ENCODE assay signal across 24 cellular contexts in the genomic region with DNA sequence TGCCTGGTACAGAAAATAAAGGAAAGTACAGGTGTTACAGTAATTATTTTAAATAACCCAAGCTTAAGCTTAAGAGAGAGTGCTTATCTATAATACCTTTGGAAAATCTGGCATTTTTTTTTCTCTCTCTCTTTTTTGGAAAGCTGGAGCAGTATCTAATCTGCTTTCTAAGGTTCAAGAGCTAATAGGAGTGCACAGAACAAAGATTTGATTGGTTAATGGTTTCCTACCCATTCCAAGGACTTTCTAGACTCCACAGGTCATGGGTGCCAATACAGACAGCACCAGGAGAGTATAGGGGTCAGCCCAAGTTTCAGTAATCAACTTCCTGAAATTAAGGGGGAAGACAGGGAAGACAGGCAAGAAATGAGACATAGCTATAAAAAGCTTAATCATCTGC.
DNase-seq lines count a peak whose midpoint lies in the region; ATAC-seq, FAIRE-seq and TF ChIP-seq lines count a peak whose summit lies in the region.
"Had no signal": no experiment of that assay in that cellular context is flagged by ENCODE, and none has a peak within 500 bp of the region (broad histone marks: within the 10 kb centered on the region; RNA-seq: fewer than 3 reads in every experiment).

No MANE protein-coding gene starts in this region.

- H3K27ac ChIP-seq in Karpas-422 (ENCODE audit: low read length) (peak overlapping the region; percentile 21; the same call in 1 of the 2 replicates), pancreas (peak overlapping the region in 2 of 4 donors; percentile 38 to 50)
- H3K27ac ChIP-seq: A549; BLaER1 treated with 17β-estradiol and CSF1 and Interleukin-3, amounts not matched to agents 10 nM and 100 nM; GM23248 had no signal

- H3K4me3 Mint-ChIP-seq in Calu3 (ENCODE audit: low read depth, unreplicated experiment) = no peak overlapping the region
- no peak overlapping the region for H3K4me3 Mint-ChIP-seq in activated CD8-positive, alpha-beta T cell treated with anti-CD3 and anti-CD28 coated beads for 36 hours
- H3K4me3 Mint-ChIP-seq: CD14-positive monocyte; CD4-positive, alpha-beta T cell; CD8-positive, alpha-beta memory T cell; H9 had no signal

- FAIRE-seq in pancreas (lab: Jason Lieb, UNC) = no peak
- FAIRE-seq: A549, GM12878, GM19239 had no signal

- no peaks in the 10 kb centered on the region for H3K27me3 ChIP-seq in Karpas-422 (ENCODE audit: low read length)
- H3K27me3 ChIP-seq in pancreas = no peaks in the 10 kb centered on the region
- H3K27me3 ChIP-seq: BE2C; BLaER1 treated with 17β-estradiol and CSF1 and Interleukin-3, amounts not matched to agents 10 nM and 100 nM had no signal

- CTCF ChIA-PET in Calu3 (lab: Charles Lee) = interaction anchor here (0.8 to 1.2 kb wide), 4 partner anchors 9 to 87 kb away, joined by 3 to 4 read pairs (median 4); no protein-coding TSS in a partner anchor
- CTCF ChIA-PET in activated CD8-positive, alpha-beta T cell treated with anti-CD3 and anti-CD28 coated beads for 36 hours (lab: Charles Lee) = no interaction called here

- TF ChIP-seq CTCF in Calu3 (IDR thresholded peaks at IDR 0.05; ENCODE audit: unreplicated experiment) = no peak
- no peak for TF ChIP-seq CTCF in pancreas (IDR thresholded peaks at IDR 0.05)
- TF ChIP-seq CTCF in activated CD8-positive, alpha-beta T cell treated with anti-CD3 and anti-CD28 coated beads for 36 hours (IDR thresholded peaks at IDR 0.05) = no peak

- no peak overlapping the region for H3K4me2 ChIP-seq in Karpas-422 (ENCODE audit: low read depth, low read length, poor library complexity, severe bottlenecking)
- H3K4me2 ChIP-seq: A549; BLaER1 treated with 17β-estradiol and CSF1 and Interleukin-3, amounts not matched to agents 10 nM and 100 nM had no signal

- no peaks in the 10 kb centered on the region for H3K9me2 ChIP-seq in Karpas-422 (replicated peaks; ENCODE audit: insufficient read depth, low read length)

- peaks cover 46% of the 10 kb centered on the region for H3K4me1 ChIP-seq in Karpas-422 (ENCODE audit: low read length)
- peaks cover 8 to 27% (median 25%) of the 10 kb centered on the region in 3 donors for H3K4me1 ChIP-seq in pancreas
- H3K4me1 ChIP-seq: BE2C; BLaER1 treated with 17β-estradiol and CSF1 and Interleukin-3, amounts not matched to agents 10 nM and 100 nM had no signal

- H3K36me3 ChIP-seq in Karpas-422 (ENCODE audit: insufficient read depth, low read length) (0 out of 2 replicates have a peak, but pooled peaks cover 7% of the 10 kb centered on the region), pancreas (no peaks in the 10 kb centered on the region)
- H3K36me3 ChIP-seq: BE2C had no signal

- H3K9ac ChIP-seq in Karpas-422 (ENCODE audit: low read length) = no peak overlapping the region
- H3K9ac ChIP-seq: BLaER1 treated with 17β-estradiol and CSF1 and Interleukin-3, amounts not matched to agents 10 nM and 100 nM; GM23248 had no signal

- H2AFZ ChIP-seq in Karpas-422 (ENCODE audit: low read length) = no peak overlapping the region
- H2AFZ ChIP-seq: GM23248 had no signal

- no TSS peak for BruUV-seq in Calu3 (replicated peaks; lab: Mats Ljungman, UMichigan)

- H3K36me3 Mint-ChIP-seq in Calu3 (ENCODE audit: insufficient read depth, unreplicated experiment) = no peaks in the 10 kb centered on the region
- H3K36me3 Mint-ChIP-seq in activated CD8-positive, alpha-beta T cell treated with anti-CD3 and anti-CD28 coated beads for 36 hours (ENCODE audit: low read depth) = peaks cover 1% of the 10 kb centered on the region
- H3K36me3 Mint-ChIP-seq: CD14-positive monocyte had no signal

- POLR2A ChIA-PET in activated CD8-positive, alpha-beta T cell treated with anti-CD3 and anti-CD28 coated beads for 36 hours (lab: Charles Lee) = no interaction called here

- no peaks in the 10 kb centered on the region for H3K9me3 Mint-ChIP-seq in Calu3 (ENCODE audit: low read depth, unreplicated experiment)
- H3K9me3 Mint-ChIP-seq in activated CD8-positive, alpha-beta T cell treated with anti-CD3 and anti-CD28 coated beads for 36 hours = no peaks in the 10 kb centered on the region
- H3K9me3 Mint-ChIP-seq: CD4-positive, alpha-beta T cell; CD8-positive, alpha-beta memory T cell; H9 had no signal

- DNase-seq in Calu3 (no peak), Karpas-422 (no peak), pancreas (no peak), anterior cingulate cortex (lab: John Stamatoyannopoulos, UW) (no peak), RKO (ENCODE audit: low spot score) (no peak)
- no peak for DNase-seq in activated CD8-positive, alpha-beta T cell treated with anti-CD3 and anti-CD28 coated beads for 36 hours
- DNase-seq: 8988T; ACHN; AML-193; BE2C; CD4-positive, alpha-beta T cell; CD8-positive, alpha-beta memory T cell; DMS 273 treated with DMSO at 0.1 percent for 48 hours; DMS79; EL; GDM1; GM23248; H9 had no signal

- H3K4me3 ChIP-seq in Karpas-422 (ENCODE audit: low read length) = no peak overlapping the region
- H3K4me3 ChIP-seq in pancreas = no peak overlapping the region
- H3K4me3 ChIP-seq: A549; BLaER1 treated with 17β-estradiol and CSF1 and Interleukin-3, amounts not matched to agents 10 nM and 100 nM; GM12878; GM23248 had no signal

- H3K4me1 Mint-ChIP-seq in Calu3 (ENCODE audit: low read depth, unreplicated experiment) = peaks cover 35% of the 10 kb centered on the region
- H3K4me1 Mint-ChIP-seq in activated CD8-positive, alpha-beta T cell treated with anti-CD3 and anti-CD28 coated beads for 36 hours (ENCODE audit: low read depth) = no peaks in the 10 kb centered on the region
- H3K4me1 Mint-ChIP-seq: CD14-positive monocyte; CD8-positive, alpha-beta memory T cell had no signal

- intact Hi-C loops in Calu3 (cut with micrococcal nuclease; ENCODE audit: unreplicated experiment) (loop anchor here (5.0 kb wide), 1 partner anchor 102 kb away; no protein-coding TSS in a partner anchor), pancreas (cut with DNase I) (no loop called here)
- intact Hi-C loops in activated CD8-positive, alpha-beta T cell treated with anti-CD3 and anti-CD28 coated beads for 36 hours (cut with micrococcal nuclease) = no loop called here

- H4K20me1 ChIP-seq in Karpas-422 (ENCODE audit: insufficient read depth, low read depth, low read length) = no peaks in the 10 kb centered on the region

- H3K27ac Mint-ChIP-seq in Calu3 (ENCODE audit: unreplicated experiment) = peak overlapping the region; percentile 28
- no peak overlapping the region for H3K27ac Mint-ChIP-seq in activated CD8-positive, alpha-beta T cell treated with anti-CD3 and anti-CD28 coated beads for 36 hours
- H3K27ac Mint-ChIP-seq: CD14-positive monocyte; CD4-positive, alpha-beta T cell; CD8-positive, alpha-beta memory T cell; H9 had no signal

- H3K9me3 ChIP-seq in Karpas-422 (ENCODE audit: low read length) = no peaks in the 10 kb centered on the region
- no peaks in the 10 kb centered on the region for H3K9me3 ChIP-seq in pancreas
- H3K9me3 ChIP-seq: A549; BE2C; BLaER1 treated with 17β-estradiol and CSF1 and Interleukin-3, amounts not matched to agents 10 nM and 100 nM had no signal

- ATAC-seq in pancreas = peak in 3 of 4 donors; percentile 17 to 61 (median 54)
- no peak for ATAC-seq in activated CD8-positive, alpha-beta T cell treated with anti-CD3 and anti-CD28 coated beads for 36 hours
- ATAC-seq: A549, GM12878, HCT116 had no signal

- peaks cover 24% of the 10 kb centered on the region for H3K79me2 ChIP-seq in Karpas-422 (ENCODE audit: low read length)

- H3K27me3 Mint-ChIP-seq in Calu3 (ENCODE audit: unreplicated experiment) = no peaks in the 10 kb centered on the region
- H3K27me3 Mint-ChIP-seq in activated CD8-positive, alpha-beta T cell treated with anti-CD3 and anti-CD28 coated beads for 36 hours = no peaks in the 10 kb centered on the region
- H3K27me3 Mint-ChIP-seq: CD4-positive, alpha-beta T cell; CD8-positive, alpha-beta memory T cell had no signal
